ENCODE assay signal across 1 cellular context in the genomic region with DNA sequence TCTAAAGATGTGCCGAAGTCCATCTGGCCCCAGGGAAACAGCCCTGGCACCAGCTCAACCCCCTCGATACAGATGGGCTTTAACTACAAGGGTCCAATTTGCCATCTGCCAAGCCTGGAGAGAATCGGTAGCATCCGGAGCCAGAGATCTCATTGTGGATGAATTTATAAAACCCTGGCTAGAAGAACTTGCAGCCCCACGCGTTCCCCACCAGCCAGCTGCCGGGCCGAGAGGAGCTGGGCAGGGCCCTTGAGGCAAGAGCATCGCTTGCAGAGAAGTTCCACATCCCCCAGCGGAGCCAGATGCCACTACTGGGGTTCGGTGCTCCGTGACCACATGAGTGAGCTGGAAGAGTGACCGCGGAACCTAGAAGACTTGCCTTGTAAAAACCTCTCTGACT.
TF ChIP-seq lines count a peak whose summit lies in the region.

No MANE protein-coding gene starts in this region.

TF ChIP-seq in GM12878, 131 proteins besides CTCF, POLR2A, EP300 and RAD21 (continued from another document):
- TF ChIP-seq PKNOX1 (IDR thresholded peaks at IDR 0.05) (no peak), MLLT1 (IDR thresholded peaks at IDR 0.05) (no peak), YBX1 (IDR thresholded peaks at IDR 0.05) (no peak), IRF4 (IDR thresholded peaks at IDR 0.05; ENCODE audit: low read depth, low read length) (no peak), RUNX3 (IDR thresholded peaks at IDR 0.05; ENCODE audit: low read length) (no peak), ETV6 (conservative IDR thresholded peaks at IDR 0.05 in 1 of 2, IDR thresholded peaks at IDR 0.05 in 1 of 2; ENCODE audit: borderline replicate concordance in 1 of 2, low read depth in 1 of 2) (no peak), ZNF274 (IDR thresholded peaks at IDR 0.05; ENCODE audit: insufficient read depth, insufficient read length) (no peak), CBFB (IDR thresholded peaks at IDR 0.05; ENCODE audit: low read depth) (no peak), MAX (IDR thresholded peaks at IDR 0.05; ENCODE audit: low read depth, low read length) (no peak), BMI1 (IDR thresholded peaks at IDR 0.05; ENCODE audit: borderline replicate concordance) (no peak), NFYA (IDR thresholded peaks at IDR 0.05; ENCODE audit: borderline replicate concordance, low read depth, low read length) (no peak), SP1 (IDR thresholded peaks at IDR 0.05; ENCODE audit: low read depth, low read length) (no peak), ZSCAN29 (IDR thresholded peaks at IDR 0.05) (no peak), POU2F2 (IDR thresholded peaks at IDR 0.05; ENCODE audit: borderline replicate concordance, low read depth, low read length) (no peak), RFX5 (IDR thresholded peaks at IDR 0.05; ENCODE audit: low read depth, low read length) (no peak)
